In the genomic region with DNA sequence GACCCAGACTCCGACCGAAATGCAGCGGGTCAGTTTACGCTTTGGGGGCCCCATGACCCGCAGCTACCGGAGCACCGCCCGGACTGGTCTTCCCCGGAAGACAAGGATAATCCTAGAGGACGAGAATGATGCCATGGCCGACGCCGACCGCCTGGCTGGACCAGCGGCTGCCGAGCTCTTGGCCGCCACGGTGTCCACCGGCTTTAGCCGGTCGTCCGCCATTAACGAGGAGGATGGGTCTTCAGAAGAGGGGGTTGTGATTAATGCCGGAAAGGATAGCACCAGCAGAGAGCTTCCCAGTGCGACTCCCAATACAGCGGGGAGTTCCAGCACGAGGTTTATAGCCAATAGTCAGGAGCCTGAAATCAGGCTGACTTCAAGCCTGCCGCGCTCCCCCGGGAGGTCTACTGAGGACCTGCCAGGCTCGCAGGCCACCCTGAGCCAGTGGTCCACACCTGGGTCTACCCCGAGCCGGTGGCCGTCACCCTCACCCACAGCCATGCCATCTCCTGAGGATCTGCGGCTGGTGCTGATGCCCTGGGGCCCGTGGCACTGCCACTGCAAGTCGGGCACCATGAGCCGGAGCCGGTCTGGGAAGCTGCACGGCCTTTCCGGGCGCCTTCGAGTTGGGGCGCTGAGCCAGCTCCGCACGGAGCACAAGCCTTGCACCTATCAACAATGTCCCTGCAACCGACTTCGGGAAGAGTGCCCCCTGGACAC, we compare ENCODE assay signal across 1 cellular context.
TF ChIP-seq lines count a peak whose summit lies in the region.

No MANE protein-coding gene starts in this region.

TF ChIP-seq in K562, 482 proteins besides CTCF, POLR2A, EP300 and RAD21 (continued from another document):
- TF ChIP-seq ZBTB40 (IDR thresholded peaks at IDR 0.05) (no peak), ZBTB40 (CRISPR knock-in tag; IDR thresholded peaks at IDR 0.05) (no peak), GABPB1 (CRISPR knock-in tag; IDR thresholded peaks at IDR 0.05) (peak; percentile 40; the same call in 1 of the 2 replicates), CBX2 (IDR thresholded peaks at IDR 0.05; ENCODE audit: insufficient read depth, low read length, poor library complexity, severe bottlenecking) (no peak), ZC3H11A (IDR thresholded peaks at IDR 0.05; ENCODE audit: low read depth, low read length) (no peak), ZFP91 (CRISPR knock-in tag; IDR thresholded peaks at IDR 0.05) (peak; percentile 58; the same call in 1 of the 2 replicates), ATF6 (CRISPR knock-in tag; IDR thresholded peaks at IDR 0.05) (no peak)
